In the genomic region with DNA sequence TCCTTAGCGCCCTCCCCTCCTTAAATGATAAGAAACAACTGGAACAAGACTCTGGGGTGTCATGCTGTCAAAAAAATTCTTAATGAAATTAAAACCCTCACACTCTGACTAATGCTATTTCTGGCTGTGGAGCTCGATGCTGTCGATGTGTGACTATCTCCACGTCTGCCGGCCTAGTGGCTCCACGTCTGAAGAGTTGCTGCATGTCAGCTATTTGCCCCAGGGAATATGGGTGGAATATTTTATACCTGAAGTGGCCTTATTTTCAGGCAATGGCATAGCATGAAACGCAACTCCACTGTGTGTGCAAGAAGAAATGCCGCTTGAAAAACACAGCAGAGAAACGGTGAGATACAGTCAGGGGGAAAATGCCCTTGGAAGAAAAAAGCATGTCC, we compare ENCODE assay signal across 25 cellular contexts.
"Had no signal": no experiment of that assay in that cellular context is flagged by ENCODE, and none has a peak within 500 bp of the region (broad histone marks: within the 10 kb centered on the region; RNA-seq: fewer than 3 reads in every experiment).

No MANE protein-coding gene starts in this region.

- H3K36me3 ChIP-seq: SJSA1 had no signal

- H3K9ac ChIP-seq: KMS-11 had no signal

- H3K4me3 ChIP-seq: SJSA1, SK-N-MC had no signal

- H3K27me3 ChIP-seq: SJSA1 had no signal

- H3K9me3 ChIP-seq: SJSA1 had no signal

- ATAC-seq: HepG2 had no signal

- H3K4me2 ChIP-seq: KMS-11 had no signal

- H3K4me1 ChIP-seq: SJSA1 had no signal

- H3K27ac ChIP-seq: KMS-11, SJSA1, SK-N-MC had no signal

- DNase-seq: IMR-90, Kasumi-1, MV-4-11, NCI-H1048, NCI-H1105, NCI-H1417 treated with DMSO at 0.1 percent for 48 hours, NCI-H146, NCI-H1694 treated with DMSO at 0.1 percent for 48 hours, NCI-H2029, NCI-H2081 treated with DMSO at 0.1 percent for 48 hours, NCI-H2171, NCI-H226, NCI-H446, NCI-H510A, NCI-H524 treated with DMSO at 0.1 percent for 48 hours, NCI-H69, NCI-H774, Right ventricle myocardium superior, RPMI8226, SIG-M5, SW 1271 had no signal
